In the genomic region with DNA sequence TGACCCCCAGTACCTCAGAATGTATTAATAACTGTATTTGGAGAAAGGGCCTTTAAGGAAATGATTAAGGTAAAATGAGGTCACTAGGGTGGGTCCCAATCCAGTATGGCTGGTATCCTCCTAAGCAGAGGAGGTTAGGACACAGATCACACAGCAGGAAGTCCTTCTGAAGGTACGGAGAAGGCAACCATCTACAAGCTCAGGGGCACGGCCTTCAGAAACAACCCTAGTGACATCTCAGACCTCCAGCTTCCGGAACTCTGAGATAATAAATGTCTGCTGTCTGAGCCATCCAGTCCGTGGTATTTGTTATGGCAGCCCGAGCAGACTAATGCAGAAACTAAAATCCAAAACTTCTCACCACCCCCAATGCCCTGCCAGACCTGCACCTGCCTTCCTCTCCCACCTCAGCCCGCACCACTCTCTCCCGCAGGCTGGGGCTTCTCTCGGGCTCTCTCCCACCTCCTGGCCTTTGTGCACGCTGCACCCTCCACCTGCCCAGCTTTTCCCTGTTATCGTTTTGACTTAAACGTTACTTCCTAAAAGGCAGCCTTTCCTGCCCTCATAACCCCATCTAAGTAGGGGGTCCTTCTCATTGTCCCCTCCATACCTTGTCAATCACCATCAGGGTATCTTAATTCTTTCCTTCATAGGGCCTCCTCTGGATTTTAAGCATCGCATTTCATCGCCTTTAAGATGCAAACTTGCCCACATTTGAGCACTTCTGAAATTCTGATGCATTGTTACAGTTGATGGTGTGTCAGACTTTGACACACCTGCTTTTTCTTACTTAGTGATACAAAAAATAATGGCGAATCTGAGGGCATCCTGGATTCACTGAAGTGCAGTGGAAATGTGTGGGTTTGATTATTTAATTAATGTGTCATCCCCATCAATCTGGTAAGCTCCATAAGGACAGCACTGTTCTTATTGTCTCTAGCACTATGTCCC, we compare ENCODE assay signal across 2 cellular contexts.
TF ChIP-seq lines count a peak whose summit lies in the region.

No MANE protein-coding gene starts in this region.

TF ChIP-seq in GM23338, 12 proteins besides CTCF, POLR2A, EP300 and RAD21 (continued from another document):
- TF ChIP-seq, protein P1, sequence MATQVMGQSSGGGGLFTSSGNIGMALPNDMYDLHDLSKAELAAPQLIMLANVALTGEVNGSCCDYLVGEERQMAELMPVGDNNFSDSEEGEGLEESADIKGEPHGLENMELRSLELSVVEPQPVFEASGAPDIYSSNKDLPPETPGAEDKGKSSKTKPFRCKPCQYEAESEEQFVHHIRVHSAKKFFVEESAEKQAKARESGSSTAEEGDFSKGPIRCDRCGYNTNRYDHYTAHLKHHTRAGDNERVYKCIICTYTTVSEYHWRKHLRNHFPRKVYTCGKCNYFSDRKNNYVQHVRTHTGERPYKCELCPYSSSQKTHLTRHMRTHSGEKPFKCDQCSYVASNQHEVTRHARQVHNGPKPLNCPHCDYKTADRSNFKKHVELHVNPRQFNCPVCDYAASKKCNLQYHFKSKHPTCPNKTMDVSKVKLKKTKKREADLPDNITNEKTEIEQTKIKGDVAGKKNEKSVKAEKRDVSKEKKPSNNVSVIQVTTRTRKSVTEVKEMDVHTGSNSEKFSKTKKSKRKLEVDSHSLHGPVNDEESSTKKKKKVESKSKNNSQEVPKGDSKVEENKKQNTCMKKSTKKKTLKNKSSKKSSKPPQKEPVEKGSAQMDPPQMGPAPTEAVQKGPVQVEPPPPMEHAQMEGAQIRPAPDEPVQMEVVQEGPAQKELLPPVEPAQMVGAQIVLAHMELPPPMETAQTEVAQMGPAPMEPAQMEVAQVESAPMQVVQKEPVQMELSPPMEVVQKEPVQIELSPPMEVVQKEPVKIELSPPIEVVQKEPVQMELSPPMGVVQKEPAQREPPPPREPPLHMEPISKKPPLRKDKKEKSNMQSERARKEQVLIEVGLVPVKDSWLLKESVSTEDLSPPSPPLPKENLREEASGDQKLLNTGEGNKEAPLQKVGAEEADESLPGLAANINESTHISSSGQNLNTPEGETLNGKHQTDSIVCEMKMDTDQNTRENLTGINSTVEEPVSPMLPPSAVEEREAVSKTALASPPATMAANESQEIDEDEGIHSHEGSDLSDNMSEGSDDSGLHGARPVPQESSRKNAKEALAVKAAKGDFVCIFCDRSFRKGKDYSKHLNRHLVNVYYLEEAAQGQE (IDR thresholded peaks at IDR 0.05; ENCODE audit: unreplicated experiment), result no peak
- no peak for TF ChIP-seq NANOG (IDR thresholded peaks at IDR 0.05; ENCODE audit: borderline replicate concordance)
- TF ChIP-seq EZH2phosphoT487 (IDR thresholded peaks at IDR 0.05; ENCODE audit: unreplicated experiment), result no peak
- no peak for TF ChIP-seq CREB1 (CRISPR knock-in tag; IDR thresholded peaks at IDR 0.05; ENCODE audit: low read depth)
- TF ChIP-seq, protein P2, sequence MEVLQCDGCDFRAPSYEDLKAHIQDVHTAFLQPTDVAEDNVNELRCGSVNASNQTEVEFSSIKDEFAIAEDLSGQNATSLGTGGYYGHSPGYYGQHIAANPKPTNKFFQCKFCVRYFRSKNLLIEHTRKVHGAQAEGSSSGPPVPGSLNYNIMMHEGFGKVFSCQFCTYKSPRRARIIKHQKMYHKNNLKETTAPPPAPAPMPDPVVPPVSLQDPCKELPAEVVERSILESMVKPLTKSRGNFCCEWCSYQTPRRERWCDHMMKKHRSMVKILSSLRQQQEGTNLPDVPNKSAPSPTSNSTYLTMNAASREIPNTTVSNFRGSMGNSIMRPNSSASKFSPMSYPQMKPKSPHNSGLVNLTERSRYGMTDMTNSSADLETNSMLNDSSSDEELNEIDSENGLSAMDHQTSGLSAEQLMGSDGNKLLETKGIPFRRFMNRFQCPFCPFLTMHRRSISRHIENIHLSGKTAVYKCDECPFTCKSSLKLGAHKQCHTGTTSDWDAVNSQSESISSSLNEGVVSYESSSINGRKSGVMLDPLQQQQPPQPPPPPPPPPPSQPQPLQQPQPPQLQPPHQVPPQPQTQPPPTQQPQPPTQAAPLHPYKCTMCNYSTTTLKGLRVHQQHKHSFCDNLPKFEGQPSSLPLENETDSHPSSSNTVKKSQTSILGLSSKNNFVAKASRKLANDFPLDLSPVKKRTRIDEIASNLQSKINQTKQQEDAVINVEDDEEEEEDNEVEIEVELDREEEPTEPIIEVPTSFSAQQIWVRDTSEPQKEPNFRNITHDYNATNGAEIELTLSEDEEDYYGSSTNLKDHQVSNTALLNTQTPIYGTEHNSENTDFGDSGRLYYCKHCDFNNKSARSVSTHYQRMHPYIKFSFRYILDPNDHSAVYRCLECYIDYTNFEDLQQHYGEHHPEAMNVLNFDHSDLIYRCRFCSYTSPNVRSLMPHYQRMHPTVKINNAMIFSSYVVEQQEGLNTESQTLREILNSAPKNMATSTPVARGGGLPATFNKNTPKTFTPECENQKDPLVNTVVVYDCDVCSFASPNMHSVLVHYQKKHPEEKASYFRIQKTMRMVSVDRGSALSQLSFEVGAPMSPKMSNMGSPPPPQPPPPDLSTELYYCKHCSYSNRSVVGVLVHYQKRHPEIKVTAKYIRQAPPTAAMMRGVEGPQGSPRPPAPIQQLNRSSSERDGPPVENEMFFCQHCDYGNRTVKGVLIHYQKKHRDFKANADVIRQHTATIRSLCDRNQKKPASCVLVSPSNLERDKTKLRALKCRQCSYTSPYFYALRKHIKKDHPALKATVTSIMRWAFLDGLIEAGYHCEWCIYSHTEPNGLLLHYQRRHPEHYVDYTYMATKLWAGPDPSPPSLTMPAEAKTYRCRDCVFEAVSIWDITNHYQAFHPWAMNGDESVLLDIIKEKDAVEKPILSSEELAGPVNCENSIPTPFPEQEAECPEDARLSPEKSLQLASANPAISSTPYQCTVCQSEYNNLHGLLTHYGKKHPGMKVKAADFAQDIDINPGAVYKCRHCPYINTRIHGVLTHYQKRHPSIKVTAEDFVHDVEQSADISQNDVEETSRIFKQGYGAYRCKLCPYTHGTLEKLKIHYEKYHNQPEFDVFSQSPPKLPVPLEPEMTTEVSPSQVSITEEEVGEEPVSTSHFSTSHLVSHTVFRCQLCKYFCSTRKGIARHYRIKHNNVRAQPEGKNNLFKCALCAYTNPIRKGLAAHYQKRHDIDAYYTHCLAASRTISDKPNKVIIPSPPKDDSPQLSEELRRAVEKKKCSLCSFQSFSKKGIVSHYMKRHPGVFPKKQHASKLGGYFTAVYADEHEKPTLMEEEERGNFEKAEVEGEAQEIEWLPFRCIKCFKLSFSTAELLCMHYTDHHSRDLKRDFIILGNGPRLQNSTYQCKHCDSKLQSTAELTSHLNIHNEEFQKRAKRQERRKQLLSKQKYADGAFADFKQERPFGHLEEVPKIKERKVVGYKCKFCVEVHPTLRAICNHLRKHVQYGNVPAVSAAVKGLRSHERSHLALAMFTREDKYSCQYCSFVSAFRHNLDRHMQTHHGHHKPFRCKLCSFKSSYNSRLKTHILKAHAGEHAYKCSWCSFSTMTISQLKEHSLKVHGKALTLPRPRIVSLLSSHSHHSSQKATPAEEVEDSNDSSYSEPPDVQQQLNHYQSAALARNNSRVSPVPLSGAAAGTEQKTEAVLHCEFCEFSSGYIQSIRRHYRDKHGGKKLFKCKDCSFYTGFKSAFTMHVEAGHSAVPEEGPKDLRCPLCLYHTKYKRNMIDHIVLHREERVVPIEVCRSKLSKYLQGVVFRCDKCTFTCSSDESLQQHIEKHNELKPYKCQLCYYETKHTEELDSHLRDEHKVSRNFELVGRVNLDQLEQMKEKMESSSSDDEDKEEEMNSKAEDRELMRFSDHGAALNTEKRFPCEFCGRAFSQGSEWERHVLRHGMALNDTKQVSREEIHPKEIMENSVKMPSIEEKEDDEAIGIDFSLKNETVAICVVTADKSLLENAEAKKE (CRISPR knock-in tag; IDR thresholded peaks at IDR 0.05), result no peak
- TF ChIP-seq EZH2 (IDR thresholded peaks at IDR 0.05; ENCODE audit: low read depth, unreplicated experiment), result no peak
- no peak for TF ChIP-seq JUNB (IDR thresholded peaks at IDR 0.05; ENCODE audit: unreplicated experiment)

TF ChIP-seq in HEK293, 187 proteins besides CTCF, POLR2A, EP300 and RAD21 (continued from another document):
- TF ChIP-seq, protein P3, sequence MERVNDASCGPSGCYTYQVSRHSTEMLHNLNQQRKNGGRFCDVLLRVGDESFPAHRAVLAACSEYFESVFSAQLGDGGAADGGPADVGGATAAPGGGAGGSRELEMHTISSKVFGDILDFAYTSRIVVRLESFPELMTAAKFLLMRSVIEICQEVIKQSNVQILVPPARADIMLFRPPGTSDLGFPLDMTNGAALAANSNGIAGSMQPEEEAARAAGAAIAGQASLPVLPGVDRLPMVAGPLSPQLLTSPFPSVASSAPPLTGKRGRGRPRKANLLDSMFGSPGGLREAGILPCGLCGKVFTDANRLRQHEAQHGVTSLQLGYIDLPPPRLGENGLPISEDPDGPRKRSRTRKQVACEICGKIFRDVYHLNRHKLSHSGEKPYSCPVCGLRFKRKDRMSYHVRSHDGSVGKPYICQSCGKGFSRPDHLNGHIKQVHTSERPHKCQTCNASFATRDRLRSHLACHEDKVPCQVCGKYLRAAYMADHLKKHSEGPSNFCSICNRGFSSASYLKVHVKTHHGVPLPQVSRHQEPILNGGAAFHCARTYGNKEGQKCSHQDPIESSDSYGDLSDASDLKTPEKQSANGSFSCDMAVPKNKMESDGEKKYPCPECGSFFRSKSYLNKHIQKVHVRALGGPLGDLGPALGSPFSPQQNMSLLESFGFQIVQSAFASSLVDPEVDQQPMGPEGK (tag by site-specific recombination; IDR thresholded peaks at IDR 0.05), result no peak
